ENCODE assay signal across 16 cellular contexts in genomic region chr16:24738895-24739294, GRCh38. TPM values are rescaled to one million over a fixed set of nuclear protein-coding genes. Genes with fewer than 3 reads are reported as not detected.
DNase-seq lines count a peak whose midpoint lies in the region; ATAC-seq and TF ChIP-seq lines count a peak whose summit lies in the region.
"Had no signal": no experiment of that assay in that cellular context is flagged by ENCODE, and none has a peak within 500 bp of the region (broad histone marks: within the 10 kb centered on the region; RNA-seq: fewer than 3 reads in every experiment).

No MANE protein-coding gene starts in this region.

- H3K27ac Mint-ChIP-seq in naive B cell, result peak overlapping the region in 5 of 6 donors; percentile 26 to 79 (median 35)

- peak overlapping the region in 3 of 8 donors; percentile 28 to 78 (median 51) for H3K4me3 Mint-ChIP-seq in naive B cell

- H3K27ac ChIP-seq in left ventricle myocardium inferior (replicated peaks) (peak overlapping the region; percentile 11), heart right ventricle (peak overlapping the region in 2 of 10 donors; percentile 5 to 68), ascending aorta (peak overlapping the region; percentile 66 to 81), upper lobe of right lung (peak overlapping the region; percentile 19)

- H3K9me3 Mint-ChIP-seq in naive B cell, result peaks cover 0 to 3% (median 0%) of the 10 kb centered on the region in 7 donors

- H3K4me1 Mint-ChIP-seq in naive B cell, result peaks cover 59 to 87% (median 62%) of the 10 kb centered on the region in 3 donors

- H3K9me3 ChIP-seq in left ventricle myocardium inferior (replicated peaks) (no peaks in the 10 kb centered on the region), heart right ventricle (no peaks in the 10 kb centered on the region), ascending aorta (no peaks in the 10 kb centered on the region), upper lobe of right lung (no peaks in the 10 kb centered on the region)
- H3K9me3 ChIP-seq: Caco-2, MG63 had no signal

- intact Hi-C loops in left ventricle myocardium inferior (cut with micrococcal nuclease), result loop anchor here (10.0 kb wide), 1 partner anchor 46 kb away; no protein-coding TSS in a partner anchor
- intact Hi-C loops in heart right ventricle (cut with DNase I), result loop anchor here in 2 of 10 donors (5.0 to 10.0 kb wide), 2 partner anchors 38 to 46 kb away; no protein-coding TSS in a partner anchor
- intact Hi-C loops in ascending aorta (cut with DNase I), result loop anchor here (5.0 kb wide), 1 partner anchor 92 kb away; no protein-coding TSS in a partner anchor
- intact Hi-C loops in upper lobe of right lung (cut with DNase I), result no loop called here

- H3K36me3 ChIP-seq in left ventricle myocardium inferior, result peaks cover 4% of the 10 kb centered on the region
- H3K36me3 ChIP-seq in heart right ventricle, result peaks cover 0 to 19% (median 0%) of the 10 kb centered on the region in 9 donors
- H3K36me3 ChIP-seq in ascending aorta, result peaks cover 0 to 2% of the 10 kb centered on the region in 2 donors
- no peaks in the 10 kb centered on the region for H3K36me3 ChIP-seq in upper lobe of right lung

- H3K4me1 ChIP-seq in left ventricle myocardium inferior (peaks cover 100% of the 10 kb centered on the region), heart right ventricle (peaks cover 16 to 100% (median 94%) of the 10 kb centered on the region in 9 donors), ascending aorta (peaks cover 13 to 65% of the 10 kb centered on the region in 2 donors), upper lobe of right lung (peaks cover 87% of the 10 kb centered on the region)

- ATAC-seq in heart right ventricle (no peak), naive B cell (ENCODE audit: low read depth in 2 of 2) (peak; percentile 78 to 80), upper lobe of right lung (no peak), HG03432 (IDR thresholded peaks at IDR 0.05; ENCODE audit: unreplicated experiment) (no peak)

- DNase-seq in left ventricle myocardium inferior (no peak), heart right ventricle (no peak), ascending aorta (ENCODE audit: low spot score in 2 of 2) (no peak), naive B cell (no peak), upper lobe of right lung (no peak), HuH-7 (ENCODE audit: low spot score) (no peak), NCI-H1092 (lab: John Stamatoyannopoulos, UW) (no peak)
- DNase-seq: C1 segment of cervical spinal cord, Caco-2, DMS79, GM23248, KBM-7, MG63, NCI-H1930, NCI-H510A had no signal

- no peaks in the 10 kb centered on the region for H3K27me3 ChIP-seq in left ventricle myocardium inferior (ENCODE audit: low read depth)
- no peaks in the 10 kb centered on the region for H3K27me3 ChIP-seq in heart right ventricle
- H3K27me3 ChIP-seq in ascending aorta, result no peaks in the 10 kb centered on the region
- H3K27me3 ChIP-seq in upper lobe of right lung, result no peaks in the 10 kb centered on the region
- H3K27me3 ChIP-seq: MG63 had no signal

- H3K4me3 ChIP-seq in left ventricle myocardium inferior (no peak overlapping the region), heart right ventricle (no peak overlapping the region), ascending aorta (no peak overlapping the region), upper lobe of right lung (no peak overlapping the region)
- H3K4me3 ChIP-seq: GM23248, MG63 had no signal

- WGBS in heart right ventricle, 2 donors, result 77 to 81% methylated on average over 3 of the region's 3 CpGs

- H3K27me3 Mint-ChIP-seq in naive B cell, result no peaks in the 10 kb centered on the region

- TF ChIP-seq CTCF in left ventricle myocardium inferior (IDR thresholded peaks at IDR 0.05; ENCODE audit: borderline replicate concordance) (no peak), heart right ventricle (IDR thresholded peaks at IDR 0.05) (no peak), ascending aorta (IDR thresholded peaks at IDR 0.05) (no peak), upper lobe of right lung (IDR thresholded peaks at IDR 0.05) (no peak)

- peaks cover 0 to 8% of the 10 kb centered on the region in 2 donors for H3K36me3 Mint-ChIP-seq in naive B cell

RNA-seq across cellular contexts. Expression of gene TNRC6A, which starts 9.4 kb away (rescaled TPM):
- 34.3 TPM for total RNA-seq in left ventricle myocardium inferior
- 10 to 100 TPM; 31.6 to 51.4 (median 37.3) TPM for total RNA-seq in heart right ventricle
- 10 to 100 TPM in 1 of 2 donors, 1 to 10 TPM in 1; 8.3 to 35.1 TPM for polyA plus RNA-seq in heart right ventricle
- total RNA-seq in ascending aorta, result 36.7 TPM
- 10 to 100 TPM in 4 of 6 donors, 1 to 10 TPM in 2; 1.9 to 23.1 (median 13.1) TPM for polyA plus RNA-seq in naive B cell (ENCODE audit: low read depth in 6 of 6)
- 46.5 TPM for total RNA-seq in upper lobe of right lung

Comparison
In these comparisons a context has a peak if more than half of its experiments do, and no peak if none do; other contexts are left out.
1. ATAC-seq: peak in naive B cell (2 of 2); none in heart right ventricle (0 of 8), upper lobe of right lung (single experiment) and HG03432 (single experiment).